19 cellular contexts compared by ENCODE assay signal in genomic region chr3:61841111-61841845, GRCh38.
DNase-seq lines count a peak whose midpoint lies in the region; ATAC-seq, FAIRE-seq and TF ChIP-seq lines count a peak whose summit lies in the region.
"Had no signal": no experiment of that assay in that cellular context is flagged by ENCODE, and none has a peak within 500 bp of the region (broad histone marks: within the 10 kb centered on the region; RNA-seq: fewer than 3 reads in every experiment).

No MANE protein-coding gene starts in this region.

- H3K27me3 ChIP-seq in breast epithelium (no peaks in the 10 kb centered on the region), right lobe of liver (no peaks in the 10 kb centered on the region), testis (no peaks in the 10 kb centered on the region)

- H3K27me3 Mint-ChIP-seq in MCF 10A (ENCODE audit: insufficient read depth, unreplicated experiment) = no peaks in the 10 kb centered on the region
- H3K27me3 Mint-ChIP-seq: central memory CD8-positive, alpha-beta T cell; IgD-negative memory B cell had no signal

- BruUV-seq in MCF 10A (replicated peaks; lab: Mats Ljungman, UMichigan) = no TSS peak

- H3K4me3 ChIP-seq in breast epithelium (no peak overlapping the region), right lobe of liver (no peak overlapping the region), urinary bladder (ENCODE audit: low read depth, low read length) (no peak overlapping the region), testis (no peak overlapping the region)
- H3K4me3 ChIP-seq: smooth muscle cell had no signal

- H3K36me3 ChIP-seq in breast epithelium (no peaks in the 10 kb centered on the region), right lobe of liver (no peaks in the 10 kb centered on the region), urinary bladder (ENCODE audit: insufficient read depth) (no peaks in the 10 kb centered on the region), testis (ENCODE audit: low read depth, missing control alignments) (no peaks in the 10 kb centered on the region)

- H3K4me1 ChIP-seq in breast epithelium (no peaks in the 10 kb centered on the region), right lobe of liver (peaks cover 0 to 14% (median 0%) of the 10 kb centered on the region in 4 donors), urinary bladder (ENCODE audit: insufficient read depth) (no peaks in the 10 kb centered on the region), testis (peaks cover 4% of the 10 kb centered on the region)
- H3K4me1 ChIP-seq: Caco-2 had no signal

- peak; percentile 65 for DNase-seq in MCF 10A (ENCODE audit: unreplicated experiment)
- no peak for DNase-seq in breast epithelium (ENCODE audit: low spot score in 2 of 2)
- peak; percentile 72 for DNase-seq in dermis blood vessel endothelial cell
- DNase-seq in right lobe of liver = no peak
- DNase-seq in testis = no peak
- no peak for DNase-seq in urothelium cell line (ENCODE audit: low spot score)
- DNase-seq in activated CD4-positive, alpha-beta T cell treated with anti-CD3 and anti-CD28 coated beads for 48 hours = no peak
- DNase-seq: activated effector memory CD4-positive, alpha-beta T cell treated with Interleukin-2 at 50 U/mL for 16 hours; Caco-2; NCI-H1417 treated with DMSO at 0.1 percent for 48 hours; NCI-H748 treated with DMSO at 0.1 percent for 48 hours; SIG-M5 had no signal

- H3K4me3 Mint-ChIP-seq in MCF 10A (ENCODE audit: unreplicated experiment) = peak overlapping the region; percentile 37
- H3K4me3 Mint-ChIP-seq: central memory CD8-positive, alpha-beta T cell had no signal

- TF ChIP-seq POLR2A in breast epithelium (IDR thresholded peaks at IDR 0.05) (no peak), right lobe of liver (IDR thresholded peaks at IDR 0.05) (no peak), testis (IDR thresholded peaks at IDR 0.05) (no peak)

- 49% methylated on average over 10 of the region's 10 CpGs for WGBS in right lobe of liver (ENCODE audit: insufficient coverage, low coverage, low lambda C conversion rate, missing lambda C conversion rate)
- WGBS in urinary bladder = 78% methylated on average over 10 of the region's 10 CpGs
- 74 to 80% methylated on average over 10 of the region's 10 CpGs for WGBS in testis, 2 donors

- no peaks in the 10 kb centered on the region for H3K9me3 Mint-ChIP-seq in MCF 10A (ENCODE audit: unreplicated experiment)
- H3K9me3 Mint-ChIP-seq: IgD-negative memory B cell had no signal

- H3K36me3 Mint-ChIP-seq in MCF 10A (ENCODE audit: insufficient read depth, unreplicated experiment) = peaks cover 6% of the 10 kb centered on the region
- H3K36me3 Mint-ChIP-seq: IgD-negative memory B cell had no signal

- H3K27ac Mint-ChIP-seq in MCF 10A (ENCODE audit: low read depth, unreplicated experiment) = peak overlapping the region; percentile 80
- H3K27ac Mint-ChIP-seq: IgD-negative memory B cell had no signal

- no peak for FAIRE-seq in urothelium cell line (lab: Jason Lieb, UNC)
- FAIRE-seq: A204.1, TTC549 had no signal

- ATAC-seq in right lobe of liver = peak; percentile 28 to 62 (median 44)
- ATAC-seq: esophagus mucosa had no signal

- H3K4me1 Mint-ChIP-seq in MCF 10A (ENCODE audit: insufficient read depth, unreplicated experiment) = peaks cover 46% of the 10 kb centered on the region
- H3K4me1 Mint-ChIP-seq: central memory CD8-positive, alpha-beta T cell had no signal

- intact Hi-C loops in MCF 10A (cut with micrococcal nuclease) = no loop called here
- intact Hi-C loops in breast epithelium (cut with DNase I; ENCODE audit: low total_unique reads) = no loop called here
- intact Hi-C loops in right lobe of liver (cut with DNase I) = no loop called here
- intact Hi-C loops in testis (cut with DNase I; ENCODE audit: low total_unique reads) = loop anchor here (10.0 kb wide), 1 partner anchor 276 kb away; the partner anchor contains the start of gene PTPRG

- H3K27ac ChIP-seq in breast epithelium (peak overlapping the region in 1 of 2 donors; percentile 20), right lobe of liver (no peak overlapping the region), urinary bladder (ENCODE audit: low read depth) (peak overlapping the region; percentile 5), testis (peak overlapping the region in 1 of 2 donors; percentile 1)

- TF ChIP-seq CTCF in MCF 10A (IDR thresholded peaks at IDR 0.05; ENCODE audit: unreplicated experiment) (no peak), breast epithelium (IDR thresholded peaks at IDR 0.05) (no peak), right lobe of liver (IDR thresholded peaks at IDR 0.05) (no peak), testis (IDR thresholded peaks at IDR 0.05) (no peak)

- H3K9me3 ChIP-seq in breast epithelium = no peaks in the 10 kb centered on the region
- no peaks in the 10 kb centered on the region for H3K9me3 ChIP-seq in right lobe of liver
- no peaks in the 10 kb centered on the region for H3K9me3 ChIP-seq in testis
- H3K9me3 ChIP-seq: Caco-2 had no signal

- CTCF ChIA-PET in MCF 10A (lab: Yijun Ruan, JAX) = interaction anchor here (0.6 to 0.7 kb wide), 3 partner anchors 17 to 281 kb away, joined by 3 read pairs; no protein-coding TSS in a partner anchor

- POLR2A ChIA-PET in MCF 10A (lab: Yijun Ruan, JAX) = interaction anchor here (1.0 kb wide), 2 partner anchors 11 to 17 kb away, joined by 3 read pairs; no protein-coding TSS in a partner anchor

Comparison
In these comparisons a context has a peak if more than half of its experiments do, and no peak if none do; other contexts are left out.
1. DNase-seq: peak in MCF 10A (single experiment) and dermis blood vessel endothelial cell (single experiment); none in breast epithelium (0 of 2), right lobe of liver (0 of 3), testis (single experiment), urothelium cell line (single experiment) and activated CD4-positive, alpha-beta T cell treated with anti-CD3 and anti-CD28 coated beads for 48 hours (single experiment).